3 cellular contexts compared by ENCODE assay signal in the genomic region with DNA sequence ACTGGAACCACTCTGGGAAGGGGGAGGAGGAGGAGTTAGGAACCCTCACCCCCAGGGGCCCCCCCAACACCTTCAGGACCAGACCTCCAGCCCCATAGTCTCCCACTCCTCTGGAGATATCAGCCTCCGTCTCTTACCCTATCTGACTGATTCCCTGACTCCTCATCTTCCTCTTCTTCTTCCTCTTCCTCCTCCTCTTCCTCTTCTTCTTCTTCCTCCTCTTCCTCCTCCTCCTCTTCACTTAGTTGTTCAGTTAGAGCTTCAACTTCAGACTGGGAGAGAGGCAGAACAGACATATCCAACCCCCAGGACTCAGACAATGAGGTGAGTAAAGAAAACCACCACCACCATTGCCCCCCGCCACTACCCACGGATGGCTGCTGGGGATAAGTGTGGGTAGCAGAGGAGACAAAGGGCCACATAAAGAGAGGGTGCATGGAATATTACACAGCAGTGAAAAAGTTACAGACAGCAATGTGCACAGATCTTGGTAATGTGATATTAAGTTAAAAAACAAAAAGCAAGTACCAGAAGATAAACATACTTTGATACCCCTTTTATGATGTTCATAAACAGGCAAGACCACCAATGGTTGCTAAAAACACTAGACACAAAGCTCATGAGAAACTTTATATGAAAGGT.
TF ChIP-seq lines count a peak whose summit lies in the region.

No MANE protein-coding gene starts in this region.

TF ChIP-seq in SK-N-SH, 30 proteins besides CTCF, POLR2A, EP300 and RAD21:
- TF ChIP-seq JUND (IDR thresholded peaks at IDR 0.05) (no peak), RCOR1 (IDR thresholded peaks at IDR 0.05; ENCODE audit: low read length) (no peak), MEF2A (IDR thresholded peaks at IDR 0.05; ENCODE audit: borderline replicate concordance, low read depth) (no peak), TEAD4 (IDR thresholded peaks at IDR 0.05; ENCODE audit: borderline replicate concordance, insufficient read depth) (no peak), YY1 (IDR thresholded peaks at IDR 0.05; ENCODE audit: low read depth) (no peak)
- TF ChIP-seq, protein P1, sequence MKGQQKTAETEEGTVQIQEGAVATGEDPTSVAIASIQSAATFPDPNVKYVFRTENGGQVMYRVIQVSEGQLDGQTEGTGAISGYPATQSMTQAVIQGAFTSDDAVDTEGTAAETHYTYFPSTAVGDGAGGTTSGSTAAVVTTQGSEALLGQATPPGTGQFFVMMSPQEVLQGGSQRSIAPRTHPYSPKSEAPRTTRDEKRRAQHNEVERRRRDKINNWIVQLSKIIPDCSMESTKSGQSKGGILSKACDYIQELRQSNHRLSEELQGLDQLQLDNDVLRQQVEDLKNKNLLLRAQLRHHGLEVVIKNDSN (IDR thresholded peaks at IDR 0.05; ENCODE audit: borderline replicate concordance, low read depth), result no peak

TF ChIP-seq in SK-N-SH treated with all-trans-retinoic acid at 6 μM for 48 hours, 23 proteins besides CTCF, POLR2A, EP300 and RAD21:
- no peak for TF ChIP-seq TOX (CRISPR knock-in tag; IDR thresholded peaks at IDR 0.05; ENCODE audit: borderline replicate concordance)
- TF ChIP-seq RARB (CRISPR knock-in tag; IDR thresholded peaks at IDR 0.05), result no peak
- TF ChIP-seq, protein P2, sequence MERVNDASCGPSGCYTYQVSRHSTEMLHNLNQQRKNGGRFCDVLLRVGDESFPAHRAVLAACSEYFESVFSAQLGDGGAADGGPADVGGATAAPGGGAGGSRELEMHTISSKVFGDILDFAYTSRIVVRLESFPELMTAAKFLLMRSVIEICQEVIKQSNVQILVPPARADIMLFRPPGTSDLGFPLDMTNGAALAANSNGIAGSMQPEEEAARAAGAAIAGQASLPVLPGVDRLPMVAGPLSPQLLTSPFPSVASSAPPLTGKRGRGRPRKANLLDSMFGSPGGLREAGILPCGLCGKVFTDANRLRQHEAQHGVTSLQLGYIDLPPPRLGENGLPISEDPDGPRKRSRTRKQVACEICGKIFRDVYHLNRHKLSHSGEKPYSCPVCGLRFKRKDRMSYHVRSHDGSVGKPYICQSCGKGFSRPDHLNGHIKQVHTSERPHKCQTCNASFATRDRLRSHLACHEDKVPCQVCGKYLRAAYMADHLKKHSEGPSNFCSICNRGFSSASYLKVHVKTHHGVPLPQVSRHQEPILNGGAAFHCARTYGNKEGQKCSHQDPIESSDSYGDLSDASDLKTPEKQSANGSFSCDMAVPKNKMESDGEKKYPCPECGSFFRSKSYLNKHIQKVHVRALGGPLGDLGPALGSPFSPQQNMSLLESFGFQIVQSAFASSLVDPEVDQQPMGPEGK (CRISPR knock-in tag; IDR thresholded peaks at IDR 0.05; ENCODE audit: borderline replicate concordance), result no peak
- no peak for TF ChIP-seq CSDC2 (CRISPR knock-in tag; IDR thresholded peaks at IDR 0.05)
- TF ChIP-seq ZNF8 (CRISPR knock-in tag; IDR thresholded peaks at IDR 0.05), result no peak
- TF ChIP-seq ZC3H10 (CRISPR knock-in tag; IDR thresholded peaks at IDR 0.05), result no peak
- TF ChIP-seq ESRRG (CRISPR knock-in tag; IDR thresholded peaks at IDR 0.05), result no peak
- TF ChIP-seq ISL1 (CRISPR knock-in tag; IDR thresholded peaks at IDR 0.05), result no peak
- TF ChIP-seq OSR1 (CRISPR knock-in tag; IDR thresholded peaks at IDR 0.05), result no peak
- TF ChIP-seq, protein P3, sequence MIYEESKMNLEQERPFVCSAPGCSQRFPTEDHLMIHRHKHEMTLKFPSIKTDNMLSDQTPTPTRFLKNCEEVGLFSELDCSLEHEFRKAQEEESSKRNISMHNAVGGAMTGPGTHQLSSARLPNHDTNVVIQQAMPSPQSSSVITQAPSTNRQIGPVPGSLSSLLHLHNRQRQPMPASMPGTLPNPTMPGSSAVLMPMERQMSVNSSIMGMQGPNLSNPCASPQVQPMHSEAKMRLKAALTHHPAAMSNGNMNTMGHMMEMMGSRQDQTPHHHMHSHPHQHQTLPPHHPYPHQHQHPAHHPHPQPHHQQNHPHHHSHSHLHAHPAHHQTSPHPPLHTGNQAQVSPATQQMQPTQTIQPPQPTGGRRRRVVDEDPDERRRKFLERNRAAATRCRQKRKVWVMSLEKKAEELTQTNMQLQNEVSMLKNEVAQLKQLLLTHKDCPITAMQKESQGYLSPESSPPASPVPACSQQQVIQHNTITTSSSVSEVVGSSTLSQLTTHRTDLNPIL (CRISPR knock-in tag; IDR thresholded peaks at IDR 0.05; ENCODE audit: low read depth), result no peak
- no peak for TF ChIP-seq TCF4 (CRISPR knock-in tag; IDR thresholded peaks at IDR 0.05; ENCODE audit: borderline replicate concordance)
- TF ChIP-seq PPARA (CRISPR knock-in tag; IDR thresholded peaks at IDR 0.05; ENCODE audit: borderline replicate concordance), result no peak

TF ChIP-seq in K562, 482 proteins besides CTCF, POLR2A, EP300 and RAD21:
- TF ChIP-seq, protein P4, sequence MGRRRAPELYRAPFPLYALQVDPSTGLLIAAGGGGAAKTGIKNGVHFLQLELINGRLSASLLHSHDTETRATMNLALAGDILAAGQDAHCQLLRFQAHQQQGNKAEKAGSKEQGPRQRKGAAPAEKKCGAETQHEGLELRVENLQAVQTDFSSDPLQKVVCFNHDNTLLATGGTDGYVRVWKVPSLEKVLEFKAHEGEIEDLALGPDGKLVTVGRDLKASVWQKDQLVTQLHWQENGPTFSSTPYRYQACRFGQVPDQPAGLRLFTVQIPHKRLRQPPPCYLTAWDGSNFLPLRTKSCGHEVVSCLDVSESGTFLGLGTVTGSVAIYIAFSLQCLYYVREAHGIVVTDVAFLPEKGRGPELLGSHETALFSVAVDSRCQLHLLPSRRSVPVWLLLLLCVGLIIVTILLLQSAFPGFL (CRISPR knock-in tag; IDR thresholded peaks at IDR 0.05), result no peak
- TF ChIP-seq CREBBP (IDR thresholded peaks at IDR 0.05; ENCODE audit: low read depth, low read length) (no peak), HIVEP1 (CRISPR knock-in tag; IDR thresholded peaks at IDR 0.05) (no peak), ZNF263 (CRISPR knock-in tag; IDR thresholded peaks at IDR 0.05; ENCODE audit: borderline replicate concordance) (peak; percentile 50; the same call in 1 of the 2 replicates), ELF4 (CRISPR knock-in tag; IDR thresholded peaks at IDR 0.05) (0 out of 2 replicates have a peak, but pooled peaks have one; percentile 34), ZNF239 (CRISPR knock-in tag; IDR thresholded peaks at IDR 0.05) (peak; percentile 26; the same call in 1 of the 2 replicates), TCF7L2 (IDR thresholded peaks at IDR 0.05; ENCODE audit: low read depth, low read length) (no peak), BCOR (IDR thresholded peaks at IDR 0.05) (0 out of 2 replicates have a peak, but pooled peaks have one; percentile 24), ILK (tag; IDR thresholded peaks at IDR 0.05; ENCODE audit: borderline replicate concordance, low read depth) (no peak), ZNF146 (CRISPR knock-in tag; IDR thresholded peaks at IDR 0.05; ENCODE audit: unreplicated experiment) (peak; percentile 90)
